Comparison of ENCODE assay signal across 18 cellular contexts in the genomic region with DNA sequence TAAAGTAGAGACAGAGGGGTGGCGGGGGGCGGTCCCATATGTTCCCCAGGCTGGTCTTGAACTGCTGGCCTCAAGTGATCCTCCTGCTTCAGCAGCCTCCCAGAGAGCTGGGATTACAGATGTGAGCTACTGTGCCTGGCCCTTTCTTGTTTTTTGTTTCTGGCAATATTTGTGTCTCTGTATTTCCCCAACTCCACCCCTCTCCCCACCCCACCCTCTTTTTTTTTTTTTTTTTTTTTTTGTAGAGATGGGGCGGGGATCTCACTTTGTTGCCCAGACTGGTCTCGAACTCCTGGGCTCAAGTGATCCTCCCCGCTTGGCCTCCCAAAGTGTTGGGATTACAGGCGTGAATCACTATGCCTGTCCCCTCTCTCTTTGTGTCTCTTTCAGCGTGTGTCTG. TPM values are rescaled to one million over a fixed set of nuclear protein-coding genes. Genes with fewer than 3 reads are reported as not detected.
DNase-seq lines count a peak whose midpoint lies in the region; ATAC-seq and TF ChIP-seq lines count a peak whose summit lies in the region.
"Had no signal": no experiment of that assay in that cellular context is flagged by ENCODE, and none has a peak within 500 bp of the region (broad histone marks: within the 10 kb centered on the region; RNA-seq: fewer than 3 reads in every experiment).

No MANE protein-coding gene starts in this region.

- H3K4me1 ChIP-seq in neuronal stem cell (ENCODE audit: control insufficient read depth in 2 of 2, insufficient read depth in 1 of 2, low read depth in 1 of 2, low read length in 2 of 2) = peaks cover 0 to 3% of the 10 kb centered on the region in 2 donors
- H3K4me1 ChIP-seq: BE2C had no signal

- H2AK5ac ChIP-seq in neuronal stem cell (ENCODE audit: low read depth, low read length) = no peak overlapping the region

- no peak overlapping the region for H2BK12ac ChIP-seq in neuronal stem cell (ENCODE audit: low read length)

- H3K27ac Mint-ChIP-seq in chondrocyte (ENCODE audit: unreplicated experiment) = no peak overlapping the region
- no peak overlapping the region for H3K27ac Mint-ChIP-seq in T-cell
- H3K27ac Mint-ChIP-seq: IgD-negative memory B cell had no signal

- TF ChIP-seq CTCF in chondrocyte (IDR thresholded peaks at IDR 0.05) (no peak), GM10248 (IDR thresholded peaks at IDR 0.05; ENCODE audit: control extremely low read depth, extremely low read depth, low read depth, missing control alignments) (no peak)

- H3K27me3 Mint-ChIP-seq in chondrocyte (ENCODE audit: low read depth) = no peaks in the 10 kb centered on the region
- no peaks in the 10 kb centered on the region for H3K27me3 Mint-ChIP-seq in T-cell
- H3K27me3 Mint-ChIP-seq: CD8-positive, alpha-beta memory T cell; IgD-negative memory B cell had no signal

- H3K36me3 Mint-ChIP-seq in chondrocyte (ENCODE audit: low read depth) (no peaks in the 10 kb centered on the region), T-cell (no peaks in the 10 kb centered on the region)
- H3K36me3 Mint-ChIP-seq: CD4-positive, CD25-positive, alpha-beta regulatory T cell; CD8-positive, alpha-beta memory T cell; IgD-negative memory B cell had no signal

- H4K91ac ChIP-seq in neuronal stem cell (ENCODE audit: low read depth, low read length, poor library complexity) = no peak overlapping the region

- H3K36me3 ChIP-seq in neuronal stem cell (replicated peaks in 1 of 2; ENCODE audit: control insufficient read depth in 2 of 2, insufficient read depth in 2 of 2, low read length in 2 of 2) = no peaks in the 10 kb centered on the region
- H3K36me3 ChIP-seq: BE2C had no signal

- WGBS in neuronal stem cell (ENCODE audit: extremely low coverage in 2 of 2, insufficient read length in 2 of 2, insufficient replicate concordance in 1 of 2), 2 donors = no CpG with 5 or more reads among the region's 7 CpGs

- H3K4me3 Mint-ChIP-seq in chondrocyte (ENCODE audit: unreplicated experiment) (no peak overlapping the region), T-cell (no peak overlapping the region)
- H3K4me3 Mint-ChIP-seq: CD4-positive, CD25-positive, alpha-beta regulatory T cell; CD8-positive, alpha-beta memory T cell; IgD-negative memory B cell had no signal

- no peak overlapping the region for H3K4me3 ChIP-seq in neuronal stem cell (ENCODE audit: low read length in 2 of 2)

- peak overlapping the region; percentile 79 for H2BK15ac ChIP-seq in neuronal stem cell (ENCODE audit: low read length)

- no peak overlapping the region for H3K9ac ChIP-seq in neuronal stem cell (ENCODE audit: low read depth, low read length, poor library complexity)

- no peak overlapping the region for H3K18ac ChIP-seq in neuronal stem cell (ENCODE audit: low read length)

- peak; percentile 19 for DNase-seq in cardiac septum (ENCODE audit: low spot score)
- DNase-seq in Right ventricle myocardium inferior (ENCODE audit: missing footprints) = no peak
- peak; percentile 14 for DNase-seq in chondrocyte (ENCODE audit: low spot score)
- DNase-seq in neuronal stem cell (ENCODE audit: low spot score) = no peak
- DNase-seq in GM10248 (ENCODE audit: extremely low spot score) = no peak
- DNase-seq in T-cell = no peak
- DNase-seq: ACHN; BE2C; C1 segment of cervical spinal cord; CD4-positive, CD25-positive, alpha-beta regulatory T cell; CD8-positive, alpha-beta memory T cell; COR-L47; GOT3 had no signal

- no peak overlapping the region for H2AFZ ChIP-seq in neuronal stem cell (ENCODE audit: low read length)

- H3K23ac ChIP-seq in neuronal stem cell (ENCODE audit: low read depth, low read length, poor library complexity) = no peak overlapping the region

- CTCF ChIA-PET in GM10248 (lab: Yijun Ruan, JAX) = no interaction called here
- CTCF ChIA-PET in T-cell (lab: Charles Lee) = no interaction called here

- H2BK5ac ChIP-seq in neuronal stem cell (ENCODE audit: low read length) = no peak overlapping the region

- no peak overlapping the region for H4K8ac ChIP-seq in neuronal stem cell (ENCODE audit: low read depth, low read length)

- intact Hi-C loops in cardiac septum (cut with DNase I) = no loop called here
- intact Hi-C loops in Right ventricle myocardium inferior (cut with DNase I) = no loop called here

- H3K4ac ChIP-seq in neuronal stem cell (ENCODE audit: low read length) = no peak overlapping the region

- H3K4me2 ChIP-seq in neuronal stem cell (ENCODE audit: insufficient read depth, low read length, poor library complexity, severe bottlenecking) = no peak overlapping the region

- H2BK120ac ChIP-seq in neuronal stem cell (ENCODE audit: low read depth, low read length) = no peak overlapping the region

- POLR2A ChIA-PET in GM10248 (lab: Yijun Ruan, JAX) (no interaction called here), T-cell (lab: Charles Lee) (no interaction called here)

- no peak overlapping the region for H3K14ac ChIP-seq in neuronal stem cell (ENCODE audit: low read length)

- H3K27ac ChIP-seq in neuronal stem cell (replicated peaks; ENCODE audit: low read length) = no peak overlapping the region

- no peaks in the 10 kb centered on the region for H3K79me1 ChIP-seq in neuronal stem cell (ENCODE audit: low read depth, low read length)

- H3K4me1 Mint-ChIP-seq in chondrocyte (ENCODE audit: low read depth) (no peaks in the 10 kb centered on the region), T-cell (peaks cover 0 to under 1% (median under 1%) of the 10 kb centered on the region in 3 donors)

- no peaks in the 10 kb centered on the region for H3K9me3 ChIP-seq in neuronal stem cell (replicated peaks in 1 of 2; ENCODE audit: control insufficient read depth in 2 of 2, insufficient read depth in 1 of 2, low read depth in 1 of 2, low read length in 2 of 2)
- H3K9me3 ChIP-seq: BE2C had no signal

- peaks cover under 1% of the 10 kb centered on the region for H3K9me3 Mint-ChIP-seq in chondrocyte (ENCODE audit: low read depth)
- no peaks in the 10 kb centered on the region for H3K9me3 Mint-ChIP-seq in T-cell
- H3K9me3 Mint-ChIP-seq: CD8-positive, alpha-beta memory T cell; IgD-negative memory B cell had no signal

- ATAC-seq in Right ventricle myocardium inferior = no peak
- ATAC-seq in T-cell (replicated peaks in 1 of 4) = no peak
- ATAC-seq in HG03521 (IDR thresholded peaks at IDR 0.05; ENCODE audit: unreplicated experiment) = no peak
- ATAC-seq: HCT116 had no signal

- H3K27me3 ChIP-seq in neuronal stem cell (ENCODE audit: control insufficient read depth in 3 of 3, insufficient read depth in 3 of 3, low read depth in 1 of 3, low read length in 3 of 3) = no peaks in the 10 kb centered on the region
- H3K27me3 ChIP-seq: BE2C had no signal

RNA-seq across cellular contexts. Expression of a gene that starts 0.6 kb away (rescaled TPM):
- total RNA-seq in cardiac septum (1.7 TPM), Right ventricle myocardium inferior (not detected), chondrocyte (0.40 to 0.44 TPM (median 0.44 TPM) in 3 replicates), T-cell (10 to 100 TPM in 2 of 5 donors, 1 to 10 TPM in 3; 2.5 to 13.8 (median 8.8) TPM)
- polyA plus RNA-seq in neuronal stem cell (2013, experiment 1 of 2) = 5.6 TPM
- polyA plus RNA-seq in neuronal stem cell (2013, experiment 2 of 2) = 5.2 TPM

RNA-seq across cellular contexts. Expression of a gene that starts 28.4 kb away (rescaled TPM):
- total RNA-seq in cardiac septum (not detected), Right ventricle myocardium inferior (not detected), chondrocyte (not detected in 3 replicates), T-cell (not detected)
- 0.18 TPM for polyA plus RNA-seq in neuronal stem cell (2013, experiment 1 of 2)
- not detected for polyA plus RNA-seq in neuronal stem cell (2013, experiment 2 of 2)
- total RNA-seq: CD4-positive, CD25-positive, alpha-beta regulatory T cell; CD8-positive, alpha-beta memory T cell; HepG2 had no signal
- polyA plus RNA-seq: CD4-positive, CD25-positive, alpha-beta regulatory T cell; CD8-positive, alpha-beta memory T cell; IgD-negative memory B cell had no signal

RNA-seq across cellular contexts. Expression of a gene that starts 44.1 kb away (rescaled TPM):
- total RNA-seq in cardiac septum (not detected), Right ventricle myocardium inferior (not detected), chondrocyte (not detected in 3 replicates), T-cell (not detected)
- not detected for polyA plus RNA-seq in neuronal stem cell (2013, experiment 1 of 2)
- polyA plus RNA-seq in neuronal stem cell (2013, experiment 2 of 2) = not detected
- total RNA-seq: CD4-positive, CD25-positive, alpha-beta regulatory T cell; CD8-positive, alpha-beta memory T cell; H7 had no signal
- polyA plus RNA-seq: CD4-positive, CD25-positive, alpha-beta regulatory T cell; CD8-positive, alpha-beta memory T cell; IgD-negative memory B cell had no signal

Comparison
In these comparisons a context has a peak if more than half of its experiments do, and no peak if none do; other contexts are left out.
1. DNase-seq: peak in cardiac septum (single experiment) and chondrocyte (single experiment); none in Right ventricle myocardium inferior (single experiment), neuronal stem cell (single experiment), GM10248 (single experiment) and T-cell (0 of 34).